ENCODE assay signal across 8 cellular contexts in genomic region chr2:20962939-20963543, GRCh38.
DNase-seq lines count a peak whose midpoint lies in the region; ATAC-seq and TF ChIP-seq lines count a peak whose summit lies in the region.

No MANE protein-coding gene starts in this region.

- H3K4me3 ChIP-seq in CD4-positive, CD25-positive, alpha-beta regulatory T cell (ENCODE audit: low read depth, low read length) = no peak overlapping the region
- H3K4me3 ChIP-seq in OCI-LY3 (ENCODE audit: low read length) = peak overlapping the region; percentile 12; the same call in 1 of the 2 replicates

- H2AFZ ChIP-seq in OCI-LY3 (ENCODE audit: low read depth, low read length) = no peak overlapping the region

- H3K36me3 ChIP-seq in CD4-positive, CD25-positive, alpha-beta regulatory T cell (ENCODE audit: control insufficient read depth, insufficient read depth, low read length) = no peaks in the 10 kb centered on the region
- H3K36me3 ChIP-seq in OCI-LY3 (replicated peaks; ENCODE audit: low read depth, low read length) = no peaks in the 10 kb centered on the region

- no peak overlapping the region for H3K27ac ChIP-seq in CD4-positive, CD25-positive, alpha-beta regulatory T cell (ENCODE audit: insufficient read depth, low read length, poor library complexity, severe bottlenecking)
- H3K27ac ChIP-seq in OCI-LY3 (ENCODE audit: low read length) = no peak overlapping the region

- no peaks in the 10 kb centered on the region for H3K4me1 Mint-ChIP-seq in CD4-positive, CD25-positive, alpha-beta regulatory T cell
- H3K4me1 Mint-ChIP-seq in nephron progenitor cell = peaks cover 27% of the 10 kb centered on the region

- no peaks in the 10 kb centered on the region for H3K9me3 ChIP-seq in CD4-positive, CD25-positive, alpha-beta regulatory T cell (ENCODE audit: control insufficient read depth in 2 of 2, low read length in 2 of 2)
- H3K9me3 ChIP-seq in OCI-LY3 (ENCODE audit: insufficient read depth, low read length) = no peaks in the 10 kb centered on the region

- H3K27me3 Mint-ChIP-seq in CD4-positive, CD25-positive, alpha-beta regulatory T cell = peaks cover 20% of the 10 kb centered on the region
- peaks cover 47% of the 10 kb centered on the region for H3K27me3 Mint-ChIP-seq in nephron progenitor cell (ENCODE audit: low read depth, poor library complexity)

- DNase-seq in CD4-positive, CD25-positive, alpha-beta regulatory T cell = peak; percentile 38 to 58 (median 51)
- peak; percentile 41 for DNase-seq in HPDE6-E6E7 (ENCODE audit: extremely low spot score)
- DNase-seq in activated T-cell treated with anti-CD3 and anti-CD28 coated beads, Interleukin-2, amount 50 U/mL, for 1 hour = peak; percentile 66
- DNase-seq in fibroblast of gingiva (ENCODE audit: low read depth) = peak; percentile 42
- DNase-seq in nephron progenitor cell = peak; percentile 85
- peak; percentile 56 for DNase-seq in stimulated activated naive CD4-positive, alpha-beta T cell treated with Interleukin-2 at 50 U/mL for 16 hours (lab: John Stamatoyannopoulos, UW)

- no peak overlapping the region for H3K4me3 Mint-ChIP-seq in CD4-positive, CD25-positive, alpha-beta regulatory T cell
- H3K4me3 Mint-ChIP-seq in nephron progenitor cell = no peak overlapping the region

- no peak overlapping the region for H3K9ac ChIP-seq in OCI-LY3 (ENCODE audit: low read length)

- H3K4me2 ChIP-seq in OCI-LY3 (ENCODE audit: low read length) = peak overlapping the region; percentile 59

- no peaks in the 10 kb centered on the region for H3K9me3 Mint-ChIP-seq in CD4-positive, CD25-positive, alpha-beta regulatory T cell
- no peaks in the 10 kb centered on the region for H3K9me3 Mint-ChIP-seq in nephron progenitor cell

- no peaks in the 10 kb centered on the region for H3K4me1 ChIP-seq in CD4-positive, CD25-positive, alpha-beta regulatory T cell (ENCODE audit: control insufficient read depth, insufficient read depth, low read length, poor library complexity, severe bottlenecking)
- peaks cover 14% of the 10 kb centered on the region for H3K4me1 ChIP-seq in OCI-LY3 (ENCODE audit: low read length)

- H3K27me3 ChIP-seq in CD4-positive, CD25-positive, alpha-beta regulatory T cell (ENCODE audit: control insufficient read depth, insufficient read depth, low read length) = no peaks in the 10 kb centered on the region
- H3K27me3 ChIP-seq in OCI-LY3 (ENCODE audit: low read depth, low read length) = peaks cover 15% of the 10 kb centered on the region; the same call in 1 of the 2 replicates

- no peaks in the 10 kb centered on the region for H4K20me1 ChIP-seq in OCI-LY3 (ENCODE audit: insufficient read depth, low read length)

- peak; percentile 97 for TF ChIP-seq CTCF in OCI-LY3 (IDR thresholded peaks at IDR 0.05; ENCODE audit: low read depth, low read length)
- peak; percentile 76 for TF ChIP-seq CTCF in nephron progenitor cell (IDR thresholded peaks at IDR 0.05)

- H3K27ac Mint-ChIP-seq in CD4-positive, CD25-positive, alpha-beta regulatory T cell = no peak overlapping the region
- H3K27ac Mint-ChIP-seq in nephron progenitor cell = no peak overlapping the region

- H3K36me3 Mint-ChIP-seq in CD4-positive, CD25-positive, alpha-beta regulatory T cell = no peaks in the 10 kb centered on the region
- H3K36me3 Mint-ChIP-seq in nephron progenitor cell (ENCODE audit: low read depth) = no peaks in the 10 kb centered on the region

- H3K79me2 ChIP-seq in OCI-LY3 (ENCODE audit: low read length) = no peaks in the 10 kb centered on the region

- peak; percentile 58 to 61 for ATAC-seq in CD4-positive, CD25-positive, alpha-beta regulatory T cell (ENCODE audit: low read depth in 2 of 2)
- peak; percentile 81 for ATAC-seq in GM19372 (IDR thresholded peaks at IDR 0.05; ENCODE audit: low read depth, unreplicated experiment)
